ENCODE assay signal across 8 cellular contexts in genomic region chr16:67109407-67110135, GRCh38. TPM values are rescaled to one million over a fixed set of nuclear protein-coding genes. Genes with fewer than 3 reads are reported as not detected.
DNase-seq lines count a peak whose midpoint lies in the region; ATAC-seq lines count a peak whose summit lies in the region.

PHAF1 (plus strand) TSS chr16:67109941; CDS start chr16:67110176, 235 bp downstream.

- peaks cover 0 to 20% (median 0%) of the 10 kb centered on the region in 3 donors for H3K36me3 Mint-ChIP-seq in CD8-positive, alpha-beta memory T cell

- DNase-seq in CD8-positive, alpha-beta memory T cell: peak; percentile 94 to 97 (median 96)
- peak; percentile 55 for DNase-seq in HS-5 (ENCODE audit: low read depth)
- DNase-seq in NK-92 treated with Interleukin-12 subunit alpha and Interleukin-12 subunit beta, amount 100 ng/mL, for 24 hours (lab: John Stamatoyannopoulos, UW): peak; percentile 84
- peak; percentile 93 for DNase-seq in effector CD8-positive, alpha-beta T cell (lab: John Stamatoyannopoulos, UW)
- peak; percentile 92 to 94 for DNase-seq in lung microvascular endothelial cell (ENCODE audit: low read depth in 2 of 2)
- DNase-seq in stimulated activated CD4-positive, alpha-beta T cell treated with anti-CD3 and anti-CD28 coated beads, TNF-alpha, amount 100 ng/mL, for 4 hours (ENCODE audit: low read depth in 3 of 3): peak; percentile 95 to 96 (median 95)

- peak within 1 kb of the TSS; percentile 86 to 95 (median 88) for H3K27ac Mint-ChIP-seq in CD8-positive, alpha-beta memory T cell

- peak within 1 kb of the TSS; percentile 69 for H3K27ac ChIP-seq in CD8-positive, alpha-beta memory T cell (ENCODE audit: low read depth, low read length)

- CTCF ChIA-PET in CD8-positive, alpha-beta memory T cell (lab: Charles Lee): interaction anchor here (1.3 kb wide), 1 partner anchor 46 kb away, joined by 3 read pairs; no protein-coding TSS in a partner anchor
- CTCF ChIA-PET in activated CD8-positive, alpha-beta memory T cell treated with anti-CD3 and anti-CD28 coated beads for 36 hours (lab: Charles Lee): interaction anchor here (0.6 to 1.5 kb wide), 5 partner anchors 26 to 156 kb away, joined by 3 to 5 read pairs (median 3); no protein-coding TSS in a partner anchor

- ATAC-seq in GM19467 (IDR thresholded peaks at IDR 0.05; ENCODE audit: unreplicated experiment): peak; percentile 76

- H3K4me3 Mint-ChIP-seq in CD8-positive, alpha-beta memory T cell: peak within 1 kb of the TSS; percentile 92 to 97 (median 93)

- no peaks in the 10 kb centered on the region for H3K9me3 ChIP-seq in CD8-positive, alpha-beta memory T cell (ENCODE audit: low read length)

- no peaks in the 10 kb centered on the region for H3K27me3 ChIP-seq in CD8-positive, alpha-beta memory T cell (ENCODE audit: insufficient read depth, low read length, poor library complexity, severe bottlenecking)

- POLR2A ChIA-PET in CD8-positive, alpha-beta memory T cell (lab: Charles Lee): interaction anchor here (0.5 to 0.6 kb wide), 2 partner anchors 16 to 52 kb away, joined by 3 to 5 read pairs; no protein-coding TSS in a partner anchor
- POLR2A ChIA-PET in activated CD8-positive, alpha-beta memory T cell treated with anti-CD3 and anti-CD28 coated beads for 36 hours (lab: Charles Lee): interaction anchor here (0.5 to 0.6 kb wide), 2 partner anchors 44 to 137 kb away, joined by 3 to 4 read pairs; no protein-coding TSS in a partner anchor

- H3K4me1 ChIP-seq in CD8-positive, alpha-beta memory T cell (ENCODE audit: insufficient read depth, low read length): peaks cover 25% of the 10 kb centered on the region

- peaks cover 26 to 43% (median 34%) of the 10 kb centered on the region in 3 donors for H3K4me1 Mint-ChIP-seq in CD8-positive, alpha-beta memory T cell

- no peaks in the 10 kb centered on the region for H3K9me3 Mint-ChIP-seq in CD8-positive, alpha-beta memory T cell

- no peaks in the 10 kb centered on the region for H3K27me3 Mint-ChIP-seq in CD8-positive, alpha-beta memory T cell

- peak within 1 kb of the TSS; percentile 99 for H3K4me3 ChIP-seq in CD8-positive, alpha-beta memory T cell (ENCODE audit: low read length)

- no peaks in the 10 kb centered on the region for H3K36me3 ChIP-seq in CD8-positive, alpha-beta memory T cell (ENCODE audit: insufficient read depth, low read length)

RNA-seq across cellular contexts. Expression of gene PHAF1, which starts in this region (rescaled TPM):
- 10 to 100 TPM; 20.2 to 21.2 TPM for total RNA-seq in CD8-positive, alpha-beta memory T cell
- 14.7 TPM for polyA plus RNA-seq in CD8-positive, alpha-beta memory T cell
- total RNA-seq in activated CD8-positive, alpha-beta memory T cell treated with anti-CD3 and anti-CD28 coated beads for 36 hours: 10 to 100 TPM; 18.1 to 20.0 TPM
- 7.2 and 12.7 TPM in 2 replicates for total RNA-seq in lung microvascular endothelial cell

Comparison
In these comparisons a context has a peak if more than half of its experiments do, and no peak if none do; other contexts are left out.
1. Peak in every context shown above with its lines: DNase-seq, ATAC-seq, H3K4me3 ChIP-seq and H3K27ac ChIP-seq.